ENCODE assay signal across 7 cellular contexts in genomic region chr13:83881917-83882625, GRCh38.
A peak's percentile ranks its signal among the peaks of the same experiment; 100 is the strongest.
DNase-seq lines count a peak whose midpoint lies in the region; ATAC-seq and TF ChIP-seq lines count a peak whose summit lies in the region.

Gene SLITRK1, minus strand, starts transcription at chr13:83882474. Its CDS starts 967 bp downstream, at chr13:83881507.

- DNase-seq in GM10248 (ENCODE audit: extremely low spot score) (peak; percentile 18), NCI-H1417 (lab: John Stamatoyannopoulos, UW) (peak in 2 of 3 experiments; percentile 74 to 86), adipocyte (ENCODE audit: low read depth) (peak; percentile 83), stromal cell of bone marrow (ENCODE audit: low read depth) (peak; percentile 21)

- H3K27me3 ChIP-seq in adipocyte (replicated peaks; ENCODE audit: control insufficient read depth, insufficient read depth, low read length) (peaks cover 48% of the 10 kb centered on the region), iPS-18a (ENCODE audit: control insufficient read depth, insufficient read depth, low read length) (peaks cover 77% of the 10 kb centered on the region)

- POLR2A ChIA-PET in GM10248 (lab: Yijun Ruan, JAX): no interaction called here

- H3K9me3 ChIP-seq in adipocyte (ENCODE audit: control insufficient read depth, low read length): no peaks in the 10 kb centered on the region
- no peaks in the 10 kb centered on the region for H3K9me3 ChIP-seq in iPS-18a (ENCODE audit: control insufficient read depth, low read depth, low read length)

- H3K36me3 ChIP-seq in adipocyte (ENCODE audit: control insufficient read depth, insufficient read depth, low read length, severe bottlenecking) (no peaks in the 10 kb centered on the region), iPS-18a (ENCODE audit: control insufficient read depth, low read depth, low read length) (no peaks in the 10 kb centered on the region)

- no peak for TF ChIP-seq CTCF in GM10248 (IDR thresholded peaks at IDR 0.05; ENCODE audit: control extremely low read depth, extremely low read depth, low read depth, missing control alignments)

- H3K4me1 ChIP-seq in adipocyte (ENCODE audit: control insufficient read depth, insufficient read depth, low read length) (peaks cover 26% of the 10 kb centered on the region), iPS-18a (ENCODE audit: control insufficient read depth, low read depth, low read length) (peaks cover 45% of the 10 kb centered on the region)

- CTCF ChIA-PET in GM10248 (lab: Yijun Ruan, JAX): no interaction called here

- H3K9ac ChIP-seq in adipocyte (ENCODE audit: low read length): no peak within 1 kb of the TSS
- H3K9ac ChIP-seq in iPS-18a (ENCODE audit: low read length): peak within 1 kb of the TSS; percentile 28

- H3K4me3 ChIP-seq in adipocyte (ENCODE audit: low read length) (peak within 1 kb of the TSS; percentile 69), iPS-18a (ENCODE audit: low read length) (peak within 1 kb of the TSS; percentile 89)

- no peak for ATAC-seq in HG02852 (IDR thresholded peaks at IDR 0.05; ENCODE audit: unreplicated experiment)
- ATAC-seq in GM18502 (IDR thresholded peaks at IDR 0.05; ENCODE audit: poor library complexity, unreplicated experiment): no peak

- no peak within 1 kb of the TSS for H3K27ac ChIP-seq in iPS-18a (ENCODE audit: low read length)

Comparison
In these comparisons a context has a peak if more than half of its experiments do, and no peak if none do; other contexts are left out.
1. DNase-seq: peak in every context shown above with its lines; median percentile 83 in adipocyte; 80 in NCI-H1417; 21 in stromal cell of bone marrow; 18 in GM10248.